ENCODE assay signal across 20 cellular contexts in genomic region chr22:48319321-48320047, GRCh38.
"Had no signal": no experiment of that assay in that cellular context is flagged by ENCODE, and none has a peak within 500 bp of the region (broad histone marks: within the 10 kb centered on the region; RNA-seq: fewer than 3 reads in every experiment).

No MANE protein-coding gene starts in this region.

- H3K27ac Mint-ChIP-seq: activated naive CD4-positive, alpha-beta T cell treated with anti-CD3 and anti-CD28 coated beads, Interleukin-2, amount 10 ng/mL, durations not matched to agents 7 days and 5 days; natural killer cell treated with Interleukin-12 subunit alpha and Interleukin-12 subunit beta and Interleukin-15 and Interleukin-18, amount 100 ng/mL, for 72 hours; progenitor cell of endocrine pancreas had no signal

- H3K4me1 Mint-ChIP-seq: activated naive CD4-positive, alpha-beta T cell treated with anti-CD3 and anti-CD28 coated beads, Interleukin-2, amount 10 ng/mL, durations not matched to agents 7 days and 5 days; stimulated activated naive B cell treated with anti-CD40 and anti-IgM and Interleukin-4, amounts not matched to agents 10 μg/mL and 1 μg/mL and 100 μg/mL, for 72 hours had no signal

- H3K27ac ChIP-seq: breast epithelium, colonic mucosa, dorsolateral prefrontal cortex, stomach, thyroid gland had no signal

- H3K36me3 Mint-ChIP-seq: activated naive CD4-positive, alpha-beta T cell treated with anti-CD3 and anti-CD28 coated beads, Interleukin-2, amount 10 ng/mL, durations not matched to agents 7 days and 5 days; natural killer cell treated with Interleukin-12 subunit alpha and Interleukin-12 subunit beta and Interleukin-15 and Interleukin-18, amount 100 ng/mL, for 72 hours had no signal

- H3K4me1 ChIP-seq: breast epithelium, colonic mucosa, stomach, thyroid gland had no signal

- ATAC-seq: natural killer cell treated with Interleukin-12 subunit alpha and Interleukin-12 subunit beta and Interleukin-15 and Interleukin-18, amount 100 ng/mL, for 72 hours; sciatic nerve; stimulated activated naive B cell treated with anti-CD40 and anti-IgM and Interleukin-4, amounts not matched to agents 10 μg/mL and 1 μg/mL and 100 μg/mL, for 72 hours had no signal

- H3K36me3 ChIP-seq: breast epithelium, colonic mucosa, stomach, thyroid gland had no signal

- DNase-seq: activated CD4-positive, alpha-beta T cell treated with anti-CD3 and anti-CD28 coated beads for 48 hours; activated CD4-positive, alpha-beta T cell treated with anti-CD3 and anti-CD28 coated beads, Interleukin-2, amount 50 U/mL, for 48 hours; activated CD8-positive, alpha-beta memory T cell treated with anti-CD3 and anti-CD28 coated beads for 24 hours; activated gamma-delta T cell; activated naive CD4-positive, alpha-beta T cell treated with anti-CD3 and anti-CD28 coated beads, Interleukin-2, amount 10 ng/mL, durations not matched to agents 7 days and 5 days; colonic mucosa; effector memory CD4-positive, alpha-beta T cell; mesenchymal stem cell; SK-N-SH; small intestine; stimulated activated CD4-positive, alpha-beta T cell treated with anti-CD3 and anti-CD28 coated beads, Interleukin-1b, Interleukin-23, amount 100 ng/mL, for 48 hours; stimulated activated naive B cell treated with anti-CD40 and anti-IgM and Interleukin-4, amounts not matched to agents 10 μg/mL and 1 μg/mL and 100 μg/mL, for 72 hours; stomach; T-helper 2 cell; thyroid gland had no signal

- H3K9me3 Mint-ChIP-seq: natural killer cell treated with Interleukin-12 subunit alpha and Interleukin-12 subunit beta and Interleukin-15 and Interleukin-18, amount 100 ng/mL, for 72 hours had no signal

- H3K4me3 Mint-ChIP-seq: activated naive CD4-positive, alpha-beta T cell treated with anti-CD3 and anti-CD28 coated beads, Interleukin-2, amount 10 ng/mL, durations not matched to agents 7 days and 5 days; natural killer cell treated with Interleukin-12 subunit alpha and Interleukin-12 subunit beta and Interleukin-15 and Interleukin-18, amount 100 ng/mL, for 72 hours; stimulated activated naive B cell treated with anti-CD40 and anti-IgM and Interleukin-4, amounts not matched to agents 10 μg/mL and 1 μg/mL and 100 μg/mL, for 72 hours had no signal

- H3K27me3 ChIP-seq: colonic mucosa, thyroid gland had no signal

- H3K4me3 ChIP-seq: breast epithelium, colonic mucosa, dorsolateral prefrontal cortex, stomach, thyroid gland had no signal

- H3K9me3 ChIP-seq: colonic mucosa, SK-N-SH, thyroid gland had no signal
